In the genomic region with DNA sequence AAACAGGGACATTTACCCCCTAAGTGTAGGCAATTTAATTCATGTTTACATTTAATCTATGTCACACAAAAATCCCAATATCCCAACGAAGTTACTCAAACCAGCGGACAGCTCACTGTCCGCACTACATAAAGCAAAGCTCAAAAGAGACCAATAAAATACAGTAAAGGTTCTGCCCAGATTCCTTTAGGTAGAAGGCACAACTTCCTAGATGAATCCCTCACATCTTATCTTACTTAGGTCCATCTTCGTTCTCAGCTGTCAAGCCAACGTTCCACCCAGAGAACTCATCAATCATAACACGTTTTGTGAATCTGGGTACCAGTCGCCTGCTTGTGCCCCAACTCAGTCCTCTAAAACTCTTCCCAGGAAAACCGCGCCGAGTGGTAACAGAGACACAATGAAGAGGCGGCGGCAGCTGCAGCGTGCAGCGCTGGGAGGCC, we compare ENCODE assay signal across 8 cellular contexts. TPM values are rescaled to one million over a fixed set of nuclear protein-coding genes. Genes with fewer than 3 reads are reported as not detected.
DNase-seq lines count a peak whose midpoint lies in the region; ATAC-seq and TF ChIP-seq lines count a peak whose summit lies in the region.

No MANE protein-coding gene starts in this region.

- H3K27me3 ChIP-seq in heart left ventricle = no peaks in the 10 kb centered on the region
- H3K27me3 ChIP-seq in lower lobe of right lung (ENCODE audit: low read depth) = no peaks in the 10 kb centered on the region
- no peaks in the 10 kb centered on the region for H3K27me3 ChIP-seq in uterus

- H3K4me1 ChIP-seq in heart left ventricle (peaks cover 0 to 65% (median 31%) of the 10 kb centered on the region in 12 donors), lower lobe of right lung (peaks cover 46% of the 10 kb centered on the region), uterus (peaks cover 0 to 14% of the 10 kb centered on the region in 2 donors)

- TF ChIP-seq POLR2A in heart left ventricle (IDR thresholded peaks at IDR 0.05) (no peak), uterus (IDR thresholded peaks at IDR 0.05) (no peak)

- H3K9me3 ChIP-seq in heart left ventricle (no peaks in the 10 kb centered on the region), lower lobe of right lung (no peaks in the 10 kb centered on the region), uterus (no peaks in the 10 kb centered on the region)

- H3K36me3 ChIP-seq in heart left ventricle (peaks cover 0 to 51% (median 43%) of the 10 kb centered on the region in 9 donors), lower lobe of right lung (peaks cover 45% of the 10 kb centered on the region), uterus (no peaks in the 10 kb centered on the region)

- no peak for ATAC-seq in heart left ventricle
- ATAC-seq in lower lobe of right lung = no peak

- in situ Hi-C loops in astrocyte of the cerebellum (cut with HindIII; ENCODE audit: low sequenced_read_pairs) = no loop called here

- no peak for DNase-seq in heart left ventricle
- DNase-seq in cardiac septum (ENCODE audit: low spot score) = no peak
- no peak for DNase-seq in astrocyte of the cerebellum (ENCODE audit: low read depth)
- no peak for DNase-seq in lower lobe of right lung
- no peak for DNase-seq in uterus
- no peak for DNase-seq in activated gamma-delta T cell (lab: John Stamatoyannopoulos, UW)
- DNase-seq in cortex of kidney (lab: John Stamatoyannopoulos, UW) = no peak
- no peak for DNase-seq in epidermal melanocyte (ENCODE audit: insufficient read length, low spot score)

- 0 to 1% (median 1%) methylated on average over 14 of the region's 14 CpGs for WGBS in heart left ventricle, 4 donors

- H3K4me3 ChIP-seq in heart left ventricle (peak overlapping the region; percentile 63 to 99 (median 90)), astrocyte of the cerebellum (ENCODE audit: low read depth, low read length) (peak overlapping the region; percentile 85), lower lobe of right lung (peak overlapping the region; percentile 95), uterus (peak overlapping the region; percentile 87 to 88)

- H3K27ac ChIP-seq in heart left ventricle (peak overlapping the region in 11 of 12 donors; percentile 91 to 100 (median 98)), lower lobe of right lung (peak overlapping the region; percentile 98), uterus (peak overlapping the region; percentile 93 to 96)

- intact Hi-C loops in heart left ventricle (cut with DNase I) = loop anchor here in 7 of 10 donors (2.0 to 10.0 kb wide), 7 partner anchors 54 to 606 kb away; partner anchors contain the start of genes COPS4 (in 2 of the 7), HNRNPD (in 1 of the 7) and LIN54 (in 1 of the 7)
- intact Hi-C loops in cardiac septum (cut with DNase I) = loop anchor here (2.0 kb wide), 1 partner anchor 144 kb away; no protein-coding TSS in a partner anchor
- intact Hi-C loops in lower lobe of right lung (cut with DNase I) = loop anchor here (10.0 kb wide), 1 partner anchor 54 kb away; the partner anchor contains the start of gene HNRNPD
- intact Hi-C loops in uterus (cut with DNase I; ENCODE audit: low total_unique reads) = loop anchor here (2.0 kb wide), 1 partner anchor 54 kb away; no protein-coding TSS in a partner anchor

- TF ChIP-seq CTCF in heart left ventricle (IDR thresholded peaks at IDR 0.05) (no peak), astrocyte of the cerebellum (IDR thresholded peaks at IDR 0.05; ENCODE audit: low read depth, low read length, missing control alignments) (no peak), lower lobe of right lung (IDR thresholded peaks at IDR 0.05) (no peak), uterus (IDR thresholded peaks at IDR 0.05) (no peak)

RNA-seq across cellular contexts. Expression of gene HNRNPDL, which starts 1.7 kb away (rescaled TPM):
- total RNA-seq in heart left ventricle (100 to 1,000 TPM in 8 of 9 donors, 10 to 100 TPM in 1; 90.8 to 184 (median 142) TPM), cardiac septum (154 TPM), lower lobe of right lung (140 TPM), uterus (100 to 1,000 TPM; 149 to 313 (median 248) TPM)
- polyA plus RNA-seq in heart left ventricle = 100 to 1,000 TPM; 120 to 236 TPM

RNA-seq across cellular contexts. Expression of gene ENOPH1, which starts 1.8 kb away (rescaled TPM):
- 10 to 100 TPM; 15.1 to 20.5 (median 17.3) TPM for total RNA-seq in heart left ventricle
- 10 to 100 TPM; 17.7 to 37.0 TPM for polyA plus RNA-seq in heart left ventricle
- 18.6 TPM for total RNA-seq in cardiac septum
- 23.7 TPM for total RNA-seq in lower lobe of right lung
- total RNA-seq in uterus = 10 to 100 TPM; 20.5 to 40.2 (median 28.3) TPM

RNA-seq across cellular contexts. Expression of gene HNRNPD, which starts 54.8 kb away (rescaled TPM):
- total RNA-seq in heart left ventricle = 100 to 1,000 TPM in 7 of 9 donors, 10 to 100 TPM in 2; 33.8 to 150 (median 122) TPM
- 100 to 1,000 TPM; 100 to 127 TPM for polyA plus RNA-seq in heart left ventricle
- 110 TPM for total RNA-seq in cardiac septum
- 146 TPM for total RNA-seq in lower lobe of right lung
- total RNA-seq in uterus = 100 to 1,000 TPM in 2 of 4 donors, 10 to 100 TPM in 2; 48.7 to 220 (median 102) TPM
